ENCODE assay signal across 1 cellular context in genomic region chr1:43073490-43074230, GRCh38.
TF ChIP-seq lines count a peak whose summit lies in the region.

No MANE protein-coding gene starts in this region.

TF ChIP-seq in HEK293, 187 proteins besides CTCF, POLR2A, EP300 and RAD21 (continued from another document):
- TF ChIP-seq ZNF560 (tag by site-specific recombination; IDR thresholded peaks at IDR 0.05; ENCODE audit: borderline replicate concordance), result no peak
